ENCODE assay signal across 18 cellular contexts in genomic region chr3:175200391-175200790, GRCh38.
"Had no signal": no experiment of that assay in that cellular context is flagged by ENCODE, and none has a peak within 500 bp of the region (broad histone marks: within the 10 kb centered on the region; RNA-seq: fewer than 3 reads in every experiment).

No MANE protein-coding gene starts in this region.

- H3K4me1 ChIP-seq: lower lobe of right lung, upper lobe of right lung had no signal

- H3K27me3 ChIP-seq: brain microvascular endothelial cell, ovary, upper lobe of right lung had no signal

- ATAC-seq: activated T-cell treated with anti-CD3 and anti-CD28 coated beads, Interleukin-2, amount 50 U/mL, for 72 hours; left cardiac atrium; lower lobe of right lung; sciatic nerve; upper lobe of right lung had no signal

- H3K9me3 ChIP-seq: lower lobe of right lung, ovary, thoracic aorta, upper lobe of right lung had no signal

- H3K36me3 Mint-ChIP-seq: activated naive CD8-positive, alpha-beta T cell had no signal

- H3K36me3 ChIP-seq: brain microvascular endothelial cell, lower lobe of right lung, ovary, thoracic aorta, upper lobe of right lung had no signal

- H3K4me1 Mint-ChIP-seq: activated B cell treated with CpG ODN at 0.5 μM for 24 hours; activated CD4-positive, alpha-beta T cell treated with anti-CD3 and anti-CD28 coated beads, Interleukin-2, amount 10 ng/mL, durations not matched to agents 24 days and 14 days; neural crest cell had no signal

- DNase-seq: activated B cell treated with CpG ODN at 0.5 μM for 24 hours; activated CD4-positive, alpha-beta T cell treated with anti-CD3 and anti-CD28 coated beads, Interleukin-2, amount 10 ng/mL, durations not matched to agents 24 days and 14 days; activated CD8-positive, alpha-beta memory T cell treated with anti-CD3 and anti-CD28 coated beads, Interleukin-2, amount 50 U/mL, for 48 hours; activated gamma-delta T cell; activated T-cell treated with anti-CD3 and anti-CD28 coated beads, Interleukin-2, amount 50 U/mL, for 72 hours; cortex of kidney; effector CD8-positive, alpha-beta T cell; foreskin melanocyte; left cardiac atrium; lower lobe of right lung; ovary; stimulated activated CD4-positive, alpha-beta T cell treated with anti-CD3 and anti-CD28 coated beads, Interleukin-1b, Interleukin-23, amount 100 ng/mL, for 48 hours; upper lobe of right lung had no signal

- H3K27ac ChIP-seq: brain microvascular endothelial cell, lower lobe of right lung, ovary, thoracic aorta, upper lobe of right lung had no signal

- H3K27me3 Mint-ChIP-seq: activated B cell treated with CpG ODN at 0.5 μM for 24 hours; activated CD4-positive, alpha-beta T cell treated with anti-CD3 and anti-CD28 coated beads, Interleukin-2, amount 10 ng/mL, durations not matched to agents 24 days and 14 days; activated naive CD8-positive, alpha-beta T cell had no signal

- H3K4me3 ChIP-seq: lower lobe of right lung, ovary, thoracic aorta, upper lobe of right lung had no signal

- H3K4me3 Mint-ChIP-seq: activated B cell treated with CpG ODN at 0.5 μM for 24 hours; activated CD4-positive, alpha-beta T cell treated with anti-CD3 and anti-CD28 coated beads, Interleukin-2, amount 10 ng/mL, durations not matched to agents 24 days and 14 days; activated naive CD8-positive, alpha-beta T cell; activated T-cell treated with anti-CD3 and anti-CD28 coated beads, Interleukin-2, amount 50 U/mL, for 72 hours; neural crest cell had no signal

- H3K27ac Mint-ChIP-seq: activated B cell treated with CpG ODN at 0.5 μM for 24 hours; activated CD4-positive, alpha-beta T cell treated with anti-CD3 and anti-CD28 coated beads, Interleukin-2, amount 10 ng/mL, durations not matched to agents 24 days and 14 days; activated naive CD8-positive, alpha-beta T cell; activated T-cell treated with anti-CD3 and anti-CD28 coated beads, Interleukin-2, amount 50 U/mL, for 72 hours had no signal
